In genomic region chr7:82701941-82702340, GRCh38 we compare ENCODE assay signal across 27 cellular contexts.
"Had no signal": no experiment of that assay in that cellular context is flagged by ENCODE, and none has a peak within 500 bp of the region (broad histone marks: within the 10 kb centered on the region; RNA-seq: fewer than 3 reads in every experiment).

No MANE protein-coding gene starts in this region.

- DNase-seq: activated CD4-positive, alpha-beta T cell treated with anti-CD3 and anti-CD28 coated beads for 48 hours; activated CD4-positive, CD25-positive, alpha-beta regulatory T cell; activated CD8-positive, alpha-beta T cell treated with anti-CD3 and anti-CD28 coated beads for 36 hours; activated naive CD4-positive, alpha-beta T cell treated with Interleukin-2 at 50 U/mL for 16 hours; activated naive CD8-positive, alpha-beta T cell treated with anti-CD3 and anti-CD28 coated beads, Interleukin-2, amount 10 ng/mL, durations not matched to agents 7 days and 5 days; activated T-cell treated with anti-CD3 and anti-CD28 coated beads, Interleukin-2, amount 50 U/mL, for 24 hours; colonic mucosa; erythroblast; foreskin melanocyte; glutamatergic neuron; hypothalamus; midbrain; occipital lobe; posterior cingulate gyrus; sigmoid colon; spleen; stimulated activated CD4-positive, alpha-beta T cell treated with anti-CD3 and anti-CD28 coated beads, Interleukin-4, amount 100 ng/mL, for 4 hours; T-helper 1 cell; T-helper 9 cell; thyroid gland had no signal

- H3K4me1 ChIP-seq: colonic mucosa, spleen, thyroid gland had no signal

- H3K36me3 ChIP-seq: colonic mucosa, sigmoid colon, spleen, thyroid gland had no signal

- H3K27ac ChIP-seq: colonic mucosa, sigmoid colon, spleen, thyroid gland had no signal

- H3K9me3 Mint-ChIP-seq: activated CD8-positive, alpha-beta T cell treated with anti-CD3 and anti-CD28 coated beads for 36 hours; activated naive CD8-positive, alpha-beta T cell treated with anti-CD3 and anti-CD28 coated beads, Interleukin-2, amount 10 ng/mL, durations not matched to agents 7 days and 5 days; activated T-helper 2 cell treated with anti-CD3 and anti-CD28 coated beads, Interferon-gamma antibody, Interleukin-2, Interleukin-4, amounts not matched to agents 10 μg/mL and 5 μg/mL and 100 μg/mL, durations not matched to agents 14 hours and 24 hours and 36 hours; nephron; stimulated activated memory B cell treated with anti-CD40 and anti-IgM and Interleukin-4, amounts not matched to agents 10 μg/mL and 1 μg/mL and 100 μg/mL, for 72 hours had no signal

- H3K4me1 Mint-ChIP-seq: activated naive CD8-positive, alpha-beta T cell treated with anti-CD3 and anti-CD28 coated beads, Interleukin-2, amount 10 ng/mL, durations not matched to agents 7 days and 5 days; central memory CD8-positive, alpha-beta T cell; nephron; stimulated activated memory B cell treated with anti-CD40 and anti-IgM and Interleukin-4, amounts not matched to agents 10 μg/mL and 1 μg/mL and 100 μg/mL, for 72 hours had no signal

- FAIRE-seq: endometrium, keratinocyte had no signal

- H3K36me3 Mint-ChIP-seq: activated naive CD8-positive, alpha-beta T cell treated with anti-CD3 and anti-CD28 coated beads, Interleukin-2, amount 10 ng/mL, durations not matched to agents 7 days and 5 days; stimulated activated memory B cell treated with anti-CD40 and anti-IgM and Interleukin-4, amounts not matched to agents 10 μg/mL and 1 μg/mL and 100 μg/mL, for 72 hours had no signal

- H3K9me3 ChIP-seq: colonic mucosa, sigmoid colon, spleen, thyroid gland had no signal

- H3K4me3 Mint-ChIP-seq: activated CD8-positive, alpha-beta T cell treated with anti-CD3 and anti-CD28 coated beads for 36 hours; activated naive CD8-positive, alpha-beta T cell treated with anti-CD3 and anti-CD28 coated beads, Interleukin-2, amount 10 ng/mL, durations not matched to agents 7 days and 5 days; activated T-cell treated with anti-CD3 and anti-CD28 coated beads, Interleukin-2, amount 50 U/mL, for 24 hours; central memory CD8-positive, alpha-beta T cell; nephron; stimulated activated memory B cell treated with anti-CD40 and anti-IgM and Interleukin-4, amounts not matched to agents 10 μg/mL and 1 μg/mL and 100 μg/mL, for 72 hours had no signal

- H3K27ac Mint-ChIP-seq: activated CD8-positive, alpha-beta T cell treated with anti-CD3 and anti-CD28 coated beads for 36 hours; activated naive CD8-positive, alpha-beta T cell treated with anti-CD3 and anti-CD28 coated beads, Interleukin-2, amount 10 ng/mL, durations not matched to agents 7 days and 5 days; activated T-cell treated with anti-CD3 and anti-CD28 coated beads, Interleukin-2, amount 50 U/mL, for 24 hours; activated T-helper 2 cell treated with anti-CD3 and anti-CD28 coated beads, Interferon-gamma antibody, Interleukin-2, Interleukin-4, amounts not matched to agents 10 μg/mL and 5 μg/mL and 100 μg/mL, durations not matched to agents 14 hours and 24 hours and 36 hours; nephron; stimulated activated memory B cell treated with anti-CD40 and anti-IgM and Interleukin-4, amounts not matched to agents 10 μg/mL and 1 μg/mL and 100 μg/mL, for 72 hours had no signal

- ATAC-seq: activated CD8-positive, alpha-beta T cell treated with anti-CD3 and anti-CD28 coated beads for 36 hours; left lobe of liver; stimulated activated memory B cell treated with anti-CD40 and anti-IgM and Interleukin-4, amounts not matched to agents 10 μg/mL and 1 μg/mL and 100 μg/mL, for 72 hours had no signal

- H3K4me3 ChIP-seq: colonic mucosa, sigmoid colon, spleen, thyroid gland had no signal

- H3K27me3 ChIP-seq: colonic mucosa, sigmoid colon, spleen, thyroid gland had no signal

- H3K27me3 Mint-ChIP-seq: activated CD8-positive, alpha-beta T cell treated with anti-CD3 and anti-CD28 coated beads for 36 hours; activated T-cell treated with anti-CD3 and anti-CD28 coated beads, Interleukin-2, amount 50 U/mL, for 24 hours; central memory CD8-positive, alpha-beta T cell; stimulated activated memory B cell treated with anti-CD40 and anti-IgM and Interleukin-4, amounts not matched to agents 10 μg/mL and 1 μg/mL and 100 μg/mL, for 72 hours had no signal
